22 cellular contexts compared by ENCODE assay signal in genomic region chr15:63887630-63888029, GRCh38. TPM values are rescaled to one million over a fixed set of nuclear protein-coding genes. Genes with fewer than 3 reads are reported as not detected.
DNase-seq lines count a peak whose midpoint lies in the region; ATAC-seq lines count a peak whose summit lies in the region.
"Had no signal": no experiment of that assay in that cellular context is flagged by ENCODE, and none has a peak within 500 bp of the region (broad histone marks: within the 10 kb centered on the region; RNA-seq: fewer than 3 reads in every experiment).

No MANE protein-coding gene starts in this region.

- no peaks in the 10 kb centered on the region for H3K27me3 ChIP-seq in BLaER1 treated with 17β-estradiol and CSF1 and Interleukin-3, amounts not matched to agents 10 nM and 100 nM
- H3K27me3 ChIP-seq in naive thymus-derived CD4-positive, alpha-beta T cell (ENCODE audit: control insufficient read depth in 2 of 2, insufficient read depth in 2 of 2, low read length in 2 of 2) = no peaks in the 10 kb centered on the region

- H3K9me3 ChIP-seq in BLaER1 treated with 17β-estradiol and CSF1 and Interleukin-3, amounts not matched to agents 10 nM and 100 nM (replicated peaks in 1 of 11) = no peaks in the 10 kb centered on the region
- no peaks in the 10 kb centered on the region for H3K9me3 ChIP-seq in naive thymus-derived CD4-positive, alpha-beta T cell (ENCODE audit: control insufficient read depth in 2 of 3, low read length in 3 of 3)

- H3K4me3 ChIP-seq in BLaER1 treated with 17β-estradiol and CSF1 and Interleukin-3, amounts not matched to agents 10 nM and 100 nM = no peak overlapping the region
- H3K4me3 ChIP-seq in naive thymus-derived CD4-positive, alpha-beta T cell (ENCODE audit: low read length) = no peak overlapping the region

- H3K9me3 Mint-ChIP-seq in naive thymus-derived CD4-positive, alpha-beta T cell = no peaks in the 10 kb centered on the region
- H3K9me3 Mint-ChIP-seq: natural killer cell treated with Interleukin-12 subunit alpha and Interleukin-12 subunit beta and Interleukin-15 and Interleukin-18, amount 100 ng/mL, for 72 hours; stimulated activated naive CD8-positive, alpha-beta T cell treated with anti-CD3 and anti-CD28 coated beads, Interleukin-15, Interleukin-2, amounts not matched to agents 100 ng/mL and 50 ng/mL, for 24 hours; type B pancreatic cell had no signal

- POLR2A ChIA-PET in naive thymus-derived CD4-positive, alpha-beta T cell (lab: Charles Lee) = no interaction called here

- peak overlapping the region in 4 of 11 experiments; percentile 31 to 52 (median 42); a peak in 7 of 22 replicates for H3K27ac ChIP-seq in BLaER1 treated with 17β-estradiol and CSF1 and Interleukin-3, amounts not matched to agents 10 nM and 100 nM
- peak overlapping the region; percentile 62 for H3K27ac ChIP-seq in angular gyrus (ENCODE audit: low read depth, low read length)
- H3K27ac ChIP-seq in naive thymus-derived CD4-positive, alpha-beta T cell (ENCODE audit: low read depth, low read length) = no peak overlapping the region
- H3K27ac ChIP-seq: KMS-11, VCaP had no signal

- peak overlapping the region in 1 of 11 experiments; percentile 33; a peak in 2 of 22 replicates for H3K9ac ChIP-seq in BLaER1 treated with 17β-estradiol and CSF1 and Interleukin-3, amounts not matched to agents 10 nM and 100 nM
- H3K9ac ChIP-seq: KMS-11 had no signal

- intact Hi-C loops in naive thymus-derived CD4-positive, alpha-beta T cell (cut with micrococcal nuclease) = no loop called here

- CTCF ChIA-PET in naive thymus-derived CD4-positive, alpha-beta T cell (lab: Charles Lee) = interaction anchor here (1.5 kb wide), 1 partner anchor 61 kb away, joined by 5 read pairs; no protein-coding TSS in a partner anchor

- peak overlapping the region in 4 of 9 donors; percentile 12 to 67 (median 47) for H3K27ac Mint-ChIP-seq in naive thymus-derived CD4-positive, alpha-beta T cell
- H3K27ac Mint-ChIP-seq: stimulated activated naive CD8-positive, alpha-beta T cell treated with anti-CD3 and anti-CD28 coated beads, Interleukin-15, Interleukin-2, amounts not matched to agents 100 ng/mL and 50 ng/mL, for 24 hours; type B pancreatic cell had no signal

- H4K20me1 ChIP-seq in BLaER1 treated with 17β-estradiol and CSF1 and Interleukin-3, amounts not matched to agents 10 nM and 100 nM = peaks cover 0 to 6% (median 0%) of the 10 kb centered on the region in 11 experiments; a peak in 4 of 22 replicates

- no peaks in the 10 kb centered on the region for H3K36me3 Mint-ChIP-seq in naive thymus-derived CD4-positive, alpha-beta T cell
- H3K36me3 Mint-ChIP-seq: natural killer cell treated with Interleukin-12 subunit alpha and Interleukin-12 subunit beta and Interleukin-15 and Interleukin-18, amount 100 ng/mL, for 72 hours; type B pancreatic cell had no signal

- peaks cover 25 to 43% (median 33%) of the 10 kb centered on the region in 10 experiments for H3K4me1 ChIP-seq in BLaER1 treated with 17β-estradiol and CSF1 and Interleukin-3, amounts not matched to agents 10 nM and 100 nM
- H3K4me1 ChIP-seq in naive thymus-derived CD4-positive, alpha-beta T cell (ENCODE audit: control insufficient read depth in 2 of 2, insufficient read depth in 2 of 2, low read length in 2 of 2) = peaks cover 21 to 31% of the 10 kb centered on the region in 2 donors

- no peaks in the 10 kb centered on the region for H3K27me3 Mint-ChIP-seq in naive thymus-derived CD4-positive, alpha-beta T cell
- H3K27me3 Mint-ChIP-seq: stimulated activated naive CD8-positive, alpha-beta T cell treated with anti-CD3 and anti-CD28 coated beads, Interleukin-15, Interleukin-2, amounts not matched to agents 100 ng/mL and 50 ng/mL, for 24 hours; type B pancreatic cell had no signal

- DNase-seq in Kasumi-1 (lab: John Stamatoyannopoulos, UW) (peak; percentile 52 to 61), NCI-H69 (lab: John Stamatoyannopoulos, UW) (no peak)
- DNase-seq in naive thymus-derived CD4-positive, alpha-beta T cell = no peak
- no peak for DNase-seq in activated CD4-positive, alpha-beta T cell treated with anti-CD3 and anti-CD28 coated beads, Interleukin-2, amount 50 U/mL, for 48 hours
- DNase-seq: activated CD4-positive, alpha-beta T cell treated with anti-CD3 and anti-CD28 coated beads, Interleukin-2, amount 50 U/mL, for 4 hours; activated T-cell treated with anti-CD3 and anti-CD28 coated beads for 4 hours; cerebellar nuclear complex; effector memory CD4-positive, alpha-beta T cell; left cardiac atrium; NCI-H1105 treated with DMSO at 0.1 percent for 48 hours; NCI-H2107; NCI-H510A; NK-92 treated with Interleukin-12 subunit alpha and Interleukin-12 subunit beta, amount 100 ng/mL, for 24 hours had no signal

- H3K4me3 Mint-ChIP-seq in naive thymus-derived CD4-positive, alpha-beta T cell = peak overlapping the region in 1 of 10 donors; percentile 16
- H3K4me3 Mint-ChIP-seq: natural killer cell treated with Interleukin-12 subunit alpha and Interleukin-12 subunit beta and Interleukin-15 and Interleukin-18, amount 100 ng/mL, for 72 hours; stimulated activated naive CD8-positive, alpha-beta T cell treated with anti-CD3 and anti-CD28 coated beads, Interleukin-15, Interleukin-2, amounts not matched to agents 100 ng/mL and 50 ng/mL, for 24 hours; type B pancreatic cell had no signal

- peaks cover 33 to 48% (median 42%) of the 10 kb centered on the region in 7 donors for H3K4me1 Mint-ChIP-seq in naive thymus-derived CD4-positive, alpha-beta T cell

- ATAC-seq in naive thymus-derived CD4-positive, alpha-beta T cell = peak; percentile 10
- ATAC-seq in HG02938 (IDR thresholded peaks at IDR 0.05; ENCODE audit: unreplicated experiment) = no peak
- ATAC-seq in HG02840 (IDR thresholded peaks at IDR 0.05; ENCODE audit: low FRiP score, unreplicated experiment) = no peak
- ATAC-seq: natural killer cell treated with Interleukin-12 subunit alpha and Interleukin-12 subunit beta and Interleukin-15 and Interleukin-18, amount 100 ng/mL, for 72 hours had no signal

- H3K36me3 ChIP-seq in BLaER1 treated with 17β-estradiol and CSF1 and Interleukin-3, amounts not matched to agents 10 nM and 100 nM = no peaks in the 10 kb centered on the region
- H3K36me3 ChIP-seq in naive thymus-derived CD4-positive, alpha-beta T cell (ENCODE audit: control insufficient read depth in 2 of 3, insufficient read depth in 3 of 3, low read length in 3 of 3) = no peaks in the 10 kb centered on the region

- H3K4me2 ChIP-seq in BLaER1 treated with 17β-estradiol and CSF1 and Interleukin-3, amounts not matched to agents 10 nM and 100 nM = peak overlapping the region in 10 of 11 experiments; percentile 6 to 86 (median 61); a peak in 19 of 22 replicates
- H3K4me2 ChIP-seq: KMS-11 had no signal

RNA-seq across cellular contexts. Expression of gene HERC1, which starts 53.9 kb away (rescaled TPM):
- total RNA-seq in naive thymus-derived CD4-positive, alpha-beta T cell = 100 to 1,000 TPM; 121 to 244 (median 172) TPM
- polyA plus RNA-seq in naive thymus-derived CD4-positive, alpha-beta T cell = 10 to 100 TPM; 37.8 to 45.7 TPM

Comparison
In these comparisons a context has a peak if more than half of its experiments do, and no peak if none do; other contexts are left out.
1. DNase-seq: peak in Kasumi-1 (2 of 2); none in naive thymus-derived CD4-positive, alpha-beta T cell (0 of 9), NCI-H69 (single experiment) and activated CD4-positive, alpha-beta T cell treated with anti-CD3 and anti-CD28 coated beads, Interleukin-2, amount 50 U/mL, for 48 hours (0 of 2).